Comparison of ENCODE assay signal across 14 cellular contexts in the genomic region with DNA sequence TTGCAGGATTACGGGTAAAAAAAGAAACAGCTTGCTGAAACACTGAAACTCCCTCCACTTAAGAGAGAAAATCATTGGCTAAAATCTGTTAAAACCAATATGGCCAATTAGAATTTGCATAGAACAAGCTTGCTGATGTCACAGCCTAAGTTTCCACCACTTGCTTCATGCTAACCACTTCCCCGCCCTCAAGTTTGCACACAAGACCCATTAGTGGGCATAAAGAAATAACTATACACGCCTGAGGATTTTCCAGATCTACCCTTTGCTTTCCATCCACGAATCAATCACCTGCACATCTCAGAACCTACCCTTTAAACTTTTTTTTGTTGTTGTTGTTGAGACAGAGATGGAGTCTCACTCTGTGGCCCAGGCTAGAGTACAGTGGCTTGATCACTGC. TPM values are rescaled to one million over a fixed set of nuclear protein-coding genes. Genes with fewer than 3 reads are reported as not detected.
DNase-seq lines count a peak whose midpoint lies in the region; ATAC-seq lines count a peak whose summit lies in the region.
"Had no signal": no experiment of that assay in that cellular context is flagged by ENCODE, and none has a peak within 500 bp of the region (broad histone marks: within the 10 kb centered on the region; RNA-seq: fewer than 3 reads in every experiment).

No MANE protein-coding gene starts in this region.

- H3K27me3 Mint-ChIP-seq in activated CD4-positive, alpha-beta T cell treated with anti-CD3 and anti-CD28 coated beads for 36 hours = no peaks in the 10 kb centered on the region
- no peaks in the 10 kb centered on the region for H3K27me3 Mint-ChIP-seq in effector memory CD8-positive, alpha-beta T cell

- peak overlapping the region; percentile 79 for H3K27ac Mint-ChIP-seq in activated CD4-positive, alpha-beta T cell treated with anti-CD3 and anti-CD28 coated beads for 36 hours
- H3K27ac Mint-ChIP-seq in effector memory CD8-positive, alpha-beta T cell = no peak overlapping the region
- H3K27ac Mint-ChIP-seq: nephron progenitor cell had no signal

- peak; percentile 40 for ATAC-seq in activated CD4-positive, alpha-beta T cell treated with anti-CD3 and anti-CD28 coated beads for 36 hours
- ATAC-seq in GM19397 (IDR thresholded peaks at IDR 0.05; ENCODE audit: unreplicated experiment) (peak; percentile 47), HG03039 (IDR thresholded peaks at IDR 0.05; ENCODE audit: unreplicated experiment) (peak; percentile 43)
- ATAC-seq in effector memory CD8-positive, alpha-beta T cell (replicated peaks) = peak; percentile 20

- POLR2A ChIA-PET in activated CD4-positive, alpha-beta T cell treated with anti-CD3 and anti-CD28 coated beads for 36 hours (lab: Charles Lee) = no interaction called here

- H3K4me1 Mint-ChIP-seq in activated CD4-positive, alpha-beta T cell treated with anti-CD3 and anti-CD28 coated beads for 36 hours = peaks cover 37% of the 10 kb centered on the region
- no peaks in the 10 kb centered on the region for H3K4me1 Mint-ChIP-seq in effector memory CD8-positive, alpha-beta T cell (ENCODE audit: low read depth in 2 of 2)
- H3K4me1 Mint-ChIP-seq: nephron progenitor cell had no signal

- intact Hi-C loops in activated CD4-positive, alpha-beta T cell treated with anti-CD3 and anti-CD28 coated beads for 36 hours (cut with DNase I, micrococcal nuclease) = loop anchor here (5.0 to 10.0 kb wide), 4 partner anchors 47 to 1915 kb away; a partner anchor contains a TSS

- peak; percentile 51 for DNase-seq in activated CD4-positive, alpha-beta T cell treated with anti-CD3 and anti-CD28 coated beads for 36 hours
- no peak for DNase-seq in activated CD4-positive, alpha-beta T cell treated with anti-CD3 and anti-CD28 coated beads for 4 hours
- DNase-seq in effector memory CD8-positive, alpha-beta T cell = no peak
- DNase-seq in GM19238 (ENCODE audit: insufficient read length, low spot score) (no peak), DMS79 (lab: John Stamatoyannopoulos, UW) (no peak)
- DNase-seq in stimulated activated naive CD4-positive, alpha-beta T cell (lab: John Stamatoyannopoulos, UW) = no peak
- DNase-seq: 8988T, adrenal gland, nephron progenitor cell, RPMI8226, small intestine, stomach had no signal

- no peaks in the 10 kb centered on the region for H3K9me3 Mint-ChIP-seq in activated CD4-positive, alpha-beta T cell treated with anti-CD3 and anti-CD28 coated beads for 36 hours (ENCODE audit: low read depth)
- H3K9me3 Mint-ChIP-seq in effector memory CD8-positive, alpha-beta T cell = no peaks in the 10 kb centered on the region
- H3K9me3 Mint-ChIP-seq: nephron progenitor cell had no signal

- no peak overlapping the region for H3K4me3 Mint-ChIP-seq in activated CD4-positive, alpha-beta T cell treated with anti-CD3 and anti-CD28 coated beads for 36 hours
- H3K4me3 Mint-ChIP-seq in effector memory CD8-positive, alpha-beta T cell = no peak overlapping the region
- H3K4me3 Mint-ChIP-seq: nephron progenitor cell had no signal

- CTCF ChIA-PET in activated CD4-positive, alpha-beta T cell treated with anti-CD3 and anti-CD28 coated beads for 36 hours (lab: Charles Lee) = interaction anchor here (0.6 to 1.6 kb wide), 3 partner anchors 21 to 213 kb away, joined by 3 to 5 read pairs (median 3); no protein-coding TSS in a partner anchor

- peaks cover 50% of the 10 kb centered on the region for H3K36me3 Mint-ChIP-seq in activated CD4-positive, alpha-beta T cell treated with anti-CD3 and anti-CD28 coated beads for 36 hours (ENCODE audit: low read depth)
- peaks cover 14% of the 10 kb centered on the region for H3K36me3 Mint-ChIP-seq in effector memory CD8-positive, alpha-beta T cell (ENCODE audit: insufficient read depth)

RNA-seq across cellular contexts. Expression of a gene that starts 42.7 kb away (rescaled TPM):
- total RNA-seq in activated CD4-positive, alpha-beta T cell treated with anti-CD3 and anti-CD28 coated beads for 36 hours = 1 to 10 TPM; 3.0 to 3.7 TPM

RNA-seq across cellular contexts. Expression of a gene that starts 48.9 kb away (rescaled TPM):
- 100 to 1,000 TPM; 100 to 124 TPM for total RNA-seq in activated CD4-positive, alpha-beta T cell treated with anti-CD3 and anti-CD28 coated beads for 36 hours
